Comparison of ENCODE assay signal across 1 cellular context in the genomic region with DNA sequence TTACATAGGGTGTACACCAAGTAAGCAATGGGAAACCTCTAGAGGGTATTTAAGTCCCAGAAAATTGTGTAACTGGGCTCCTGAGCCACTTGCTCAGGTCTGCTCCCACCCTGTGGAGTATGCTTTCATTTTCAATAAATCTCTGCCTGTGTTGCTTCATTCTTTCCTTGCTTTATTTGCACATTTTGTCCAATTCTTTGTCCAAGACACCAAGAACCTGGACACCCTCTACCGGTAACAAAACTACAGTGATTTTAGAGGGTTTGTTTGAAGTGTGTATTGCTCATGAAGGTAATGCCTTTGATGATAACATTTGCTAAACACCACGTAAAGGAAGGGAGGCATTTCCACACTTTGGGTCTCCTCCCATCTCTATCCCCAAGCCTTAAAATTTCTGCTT.
TF ChIP-seq lines count a peak whose summit lies in the region.

No MANE protein-coding gene starts in this region.

TF ChIP-seq in liver, 16 proteins besides CTCF, POLR2A, EP300 and RAD21 (continued from another document):
- TF ChIP-seq GABPA (IDR thresholded peaks at IDR 0.05 in 1 of 2, conservative IDR thresholded peaks at IDR 0.05 in 1 of 2) (no peak), NR2F2 (IDR thresholded peaks at IDR 0.05) (no peak), EGR1 (IDR thresholded peaks at IDR 0.05; ENCODE audit: low read depth in 2 of 2) (no peak), RXRA (IDR thresholded peaks at IDR 0.05) (no peak), SP1 (IDR thresholded peaks at IDR 0.05) (no peak), MAX (IDR thresholded peaks at IDR 0.05) (no peak), YY1 (IDR thresholded peaks at IDR 0.05) (no peak), TAF1 (conservative IDR thresholded peaks at IDR 0.05) (no peak)
- TF ChIP-seq, protein P1, sequence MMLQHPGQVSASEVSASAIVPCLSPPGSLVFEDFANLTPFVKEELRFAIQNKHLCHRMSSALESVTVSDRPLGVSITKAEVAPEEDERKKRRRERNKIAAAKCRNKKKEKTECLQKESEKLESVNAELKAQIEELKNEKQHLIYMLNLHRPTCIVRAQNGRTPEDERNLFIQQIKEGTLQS (IDR thresholded peaks at IDR 0.05) = no peak
TF ChIP-seq in liver: peak in this region for 0.
